15 cellular contexts compared by ENCODE assay signal in the genomic region with DNA sequence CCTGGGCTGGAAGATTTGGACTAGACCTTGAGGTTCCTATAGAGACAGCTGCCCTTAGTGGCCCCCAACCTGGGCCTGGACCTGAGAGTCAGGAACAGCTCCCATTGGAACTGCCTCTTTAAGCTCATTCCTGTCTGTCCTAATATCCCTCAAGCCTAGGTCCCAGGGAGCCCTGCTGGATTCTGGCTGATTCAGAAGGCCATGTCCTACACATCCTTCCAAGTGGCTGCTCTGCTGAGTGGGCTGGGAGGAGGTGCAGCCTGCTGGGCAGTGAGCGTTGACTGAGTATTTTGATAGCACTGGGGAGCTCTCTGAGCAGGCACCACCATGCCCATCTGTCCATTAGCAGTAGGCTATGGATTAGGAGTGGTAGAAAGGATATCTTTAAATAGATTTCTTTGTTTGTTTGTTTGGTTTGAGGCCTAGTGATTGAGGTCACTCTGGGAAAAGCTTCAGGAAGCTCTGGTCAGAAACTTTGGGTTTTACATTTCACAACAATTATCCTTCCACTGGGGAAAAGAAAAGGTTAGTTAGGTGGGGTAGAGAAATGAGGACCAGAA. TPM values are rescaled to one million over a fixed set of nuclear protein-coding genes. Genes with fewer than 3 reads are reported as not detected.
DNase-seq lines count a peak whose midpoint lies in the region; ATAC-seq lines count a peak whose summit lies in the region.
"Had no signal": no experiment of that assay in that cellular context is flagged by ENCODE, and none has a peak within 500 bp of the region (broad histone marks: within the 10 kb centered on the region; RNA-seq: fewer than 3 reads in every experiment).

No MANE protein-coding gene starts in this region.

- no peak overlapping the region for H3K4me3 ChIP-seq in BLaER1 treated with 17β-estradiol and CSF1 and Interleukin-3, amounts not matched to agents 10 nM and 100 nM
- H3K4me3 ChIP-seq in MG63 (no peak overlapping the region), neuronal stem cell (ENCODE audit: low read length in 2 of 2) (no peak overlapping the region)
- H3K4me3 ChIP-seq: hepatocyte had no signal

- H3K4me1 Mint-ChIP-seq in stimulated activated naive B cell treated with anti-CD40 and anti-IgM and Interleukin-4, amounts not matched to agents 10 μg/mL and 1 μg/mL and 100 μg/mL, for 72 hours: peaks cover 18 to 26% of the 10 kb centered on the region in 2 donors

- no peak overlapping the region for H4K91ac ChIP-seq in neuronal stem cell (ENCODE audit: low read depth, low read length, poor library complexity)

- no peak overlapping the region for H2BK15ac ChIP-seq in neuronal stem cell (ENCODE audit: low read length)

- ATAC-seq in HG02852 (IDR thresholded peaks at IDR 0.05; ENCODE audit: unreplicated experiment): no peak
- no peak for ATAC-seq in stimulated activated naive B cell treated with anti-CD40 and anti-IgM and Interleukin-4, amounts not matched to agents 10 μg/mL and 1 μg/mL and 100 μg/mL, for 72 hours (replicated peaks)

- H2BK120ac ChIP-seq in neuronal stem cell (ENCODE audit: low read depth, low read length): no peak overlapping the region

- H3K9ac ChIP-seq in BLaER1 treated with 17β-estradiol and CSF1 and Interleukin-3, amounts not matched to agents 10 nM and 100 nM: no peak overlapping the region
- H3K9ac ChIP-seq in neuronal stem cell (ENCODE audit: low read depth, low read length, poor library complexity): no peak overlapping the region

- H4K20me1 ChIP-seq in BLaER1 treated with 17β-estradiol and CSF1 and Interleukin-3, amounts not matched to agents 10 nM and 100 nM: no peaks in the 10 kb centered on the region

- H2AFZ ChIP-seq in neuronal stem cell (ENCODE audit: low read length): peak overlapping the region; percentile 29
- H2AFZ ChIP-seq: hepatocyte had no signal

- H3K18ac ChIP-seq in neuronal stem cell (ENCODE audit: low read length): no peak overlapping the region

- no peaks in the 10 kb centered on the region for H3K27me3 ChIP-seq in BLaER1 treated with 17β-estradiol and CSF1 and Interleukin-3, amounts not matched to agents 10 nM and 100 nM
- no peaks in the 10 kb centered on the region for H3K27me3 ChIP-seq in MG63
- H3K27me3 ChIP-seq in neuronal stem cell (ENCODE audit: control insufficient read depth in 3 of 3, insufficient read depth in 3 of 3, low read depth in 1 of 3, low read length in 3 of 3): no peaks in the 10 kb centered on the region
- H3K27me3 ChIP-seq: hepatocyte had no signal

- peak; percentile 41 for DNase-seq in MG63
- peak; percentile 45 for DNase-seq in dermis blood vessel endothelial cell
- no peak for DNase-seq in neuronal stem cell (ENCODE audit: low spot score)
- no peak for DNase-seq in effector CD8-positive, alpha-beta T cell (lab: John Stamatoyannopoulos, UW)
- no peak for DNase-seq in pons (ENCODE audit: low spot score)
- DNase-seq in stimulated activated naive B cell treated with anti-CD40 and anti-IgM and Interleukin-4, amounts not matched to agents 10 μg/mL and 1 μg/mL and 100 μg/mL, for 72 hours: no peak
- DNase-seq: central memory CD4-positive, alpha-beta T cell; KG1; NCI-H1694; NCI-H446 treated with DMSO at 0.1 percent for 48 hours had no signal

- H3K9me3 ChIP-seq in BLaER1 treated with 17β-estradiol and CSF1 and Interleukin-3, amounts not matched to agents 10 nM and 100 nM (replicated peaks in 1 of 11): no peaks in the 10 kb centered on the region
- H3K9me3 ChIP-seq in MG63 (no peaks in the 10 kb centered on the region), neuronal stem cell (replicated peaks in 1 of 2; ENCODE audit: control insufficient read depth in 2 of 2, insufficient read depth in 1 of 2, low read depth in 1 of 2, low read length in 2 of 2) (peaks cover 0 to 4% of the 10 kb centered on the region in 2 donors)

- WGBS in neuronal stem cell (ENCODE audit: extremely low coverage in 2 of 2, insufficient read length in 2 of 2, insufficient replicate concordance in 1 of 2), 2 donors: no CpG with 5 or more reads among the region's 1 CpG

- H3K9me3 Mint-ChIP-seq in stimulated activated naive B cell treated with anti-CD40 and anti-IgM and Interleukin-4, amounts not matched to agents 10 μg/mL and 1 μg/mL and 100 μg/mL, for 72 hours: no peaks in the 10 kb centered on the region

- H3K36me3 Mint-ChIP-seq in stimulated activated naive B cell treated with anti-CD40 and anti-IgM and Interleukin-4, amounts not matched to agents 10 μg/mL and 1 μg/mL and 100 μg/mL, for 72 hours: no peaks in the 10 kb centered on the region
- H3K36me3 Mint-ChIP-seq: activated naive CD8-positive, alpha-beta T cell had no signal

- no peak overlapping the region for H2AK5ac ChIP-seq in neuronal stem cell (ENCODE audit: low read depth, low read length)

- H3K27ac ChIP-seq in BLaER1 treated with 17β-estradiol and CSF1 and Interleukin-3, amounts not matched to agents 10 nM and 100 nM: no peak overlapping the region
- H3K27ac ChIP-seq in neuronal stem cell (replicated peaks; ENCODE audit: low read length): no peak overlapping the region
- H3K27ac ChIP-seq: hepatocyte had no signal

- no peak overlapping the region for H2BK12ac ChIP-seq in neuronal stem cell (ENCODE audit: low read length)

- H2BK5ac ChIP-seq in neuronal stem cell (ENCODE audit: low read length): no peak overlapping the region

- H3K79me1 ChIP-seq in neuronal stem cell (ENCODE audit: low read depth, low read length): no peaks in the 10 kb centered on the region

- no peak overlapping the region for H3K23ac ChIP-seq in neuronal stem cell (ENCODE audit: low read depth, low read length, poor library complexity)

- H3K4me1 ChIP-seq in BLaER1 treated with 17β-estradiol and CSF1 and Interleukin-3, amounts not matched to agents 10 nM and 100 nM: peaks cover 26 to 42% (median 37%) of the 10 kb centered on the region in 10 experiments
- H3K4me1 ChIP-seq in neuronal stem cell (ENCODE audit: control insufficient read depth in 2 of 2, insufficient read depth in 1 of 2, low read depth in 1 of 2, low read length in 2 of 2): peaks cover 0 to 2% of the 10 kb centered on the region in 2 donors

- H3K27me3 Mint-ChIP-seq in stimulated activated naive B cell treated with anti-CD40 and anti-IgM and Interleukin-4, amounts not matched to agents 10 μg/mL and 1 μg/mL and 100 μg/mL, for 72 hours: no peaks in the 10 kb centered on the region
- H3K27me3 Mint-ChIP-seq: activated naive CD8-positive, alpha-beta T cell had no signal

- no peak overlapping the region for H3K4ac ChIP-seq in neuronal stem cell (ENCODE audit: low read length)

- H3K14ac ChIP-seq in neuronal stem cell (ENCODE audit: low read length): no peak overlapping the region

- no peak overlapping the region for H3K4me3 Mint-ChIP-seq in stimulated activated naive B cell treated with anti-CD40 and anti-IgM and Interleukin-4, amounts not matched to agents 10 μg/mL and 1 μg/mL and 100 μg/mL, for 72 hours
- H3K4me3 Mint-ChIP-seq: activated naive CD8-positive, alpha-beta T cell had no signal

- H3K4me2 ChIP-seq in BLaER1 treated with 17β-estradiol and CSF1 and Interleukin-3, amounts not matched to agents 10 nM and 100 nM: peak overlapping the region; percentile 11 to 50 (median 36)
- H3K4me2 ChIP-seq in neuronal stem cell (ENCODE audit: insufficient read depth, low read length, poor library complexity, severe bottlenecking): no peak overlapping the region
- H3K4me2 ChIP-seq: hepatocyte had no signal

- H3K36me3 ChIP-seq in BLaER1 treated with 17β-estradiol and CSF1 and Interleukin-3, amounts not matched to agents 10 nM and 100 nM: no peaks in the 10 kb centered on the region
- H3K36me3 ChIP-seq in MG63: no peaks in the 10 kb centered on the region
- H3K36me3 ChIP-seq in neuronal stem cell (replicated peaks in 1 of 2; ENCODE audit: control insufficient read depth in 2 of 2, insufficient read depth in 2 of 2, low read length in 2 of 2): no peaks in the 10 kb centered on the region

- H3K27ac Mint-ChIP-seq in stimulated activated naive B cell treated with anti-CD40 and anti-IgM and Interleukin-4, amounts not matched to agents 10 μg/mL and 1 μg/mL and 100 μg/mL, for 72 hours: no peak overlapping the region
- H3K27ac Mint-ChIP-seq: activated naive CD8-positive, alpha-beta T cell had no signal

- H4K8ac ChIP-seq in neuronal stem cell (ENCODE audit: low read depth, low read length): no peak overlapping the region

RNA-seq across cellular contexts. Expression of a gene that starts 54.6 kb away (rescaled TPM):
- 3.0 and 5.6 TPM in 2 replicates for total RNA-seq in MG63 (2014; rRNA removed; shearing (Covaris generic); ENCODE audit: low replicate concordance)
- total RNA-seq in dermis blood vessel endothelial cell: 66.3 and 66.5 TPM in 2 replicates
- polyA plus RNA-seq in neuronal stem cell (2013, experiment 1 of 2): 11.2 TPM
- 11.9 TPM for polyA plus RNA-seq in neuronal stem cell (2013, experiment 2 of 2)

RNA-seq across cellular contexts. Expression of a gene that starts 56.4 kb away (rescaled TPM):
- total RNA-seq in MG63 (2014; rRNA removed; shearing (Covaris generic); ENCODE audit: low replicate concordance): not detected in 2 replicates
- total RNA-seq in dermis blood vessel endothelial cell: not detected in 2 replicates
- 0.24 TPM for polyA plus RNA-seq in neuronal stem cell (2013, experiment 1 of 2)
- 0.24 TPM for polyA plus RNA-seq in neuronal stem cell (2013, experiment 2 of 2)
- total RNA-seq: epithelial cell of proximal tubule had no signal

Comparison
In these comparisons a context has a peak if more than half of its experiments do, and no peak if none do; other contexts are left out.
1. DNase-seq: peak in MG63 (single experiment) and dermis blood vessel endothelial cell (single experiment); none in neuronal stem cell (single experiment), effector CD8-positive, alpha-beta T cell (single experiment), pons (single experiment) and stimulated activated naive B cell treated with anti-CD40 and anti-IgM and Interleukin-4, amounts not matched to agents 10 μg/mL and 1 μg/mL and 100 μg/mL, for 72 hours (single experiment).
2. RNA of a gene that starts 54.6 kb away (total RNA-seq): 66.3 to 66.5 TPM in dermis blood vessel endothelial cell; 3.0 to 5.6 TPM in MG63; every median in the first group is over 10 times any median in the second.